ENCODE assay signal across 22 cellular contexts in the genomic region with DNA sequence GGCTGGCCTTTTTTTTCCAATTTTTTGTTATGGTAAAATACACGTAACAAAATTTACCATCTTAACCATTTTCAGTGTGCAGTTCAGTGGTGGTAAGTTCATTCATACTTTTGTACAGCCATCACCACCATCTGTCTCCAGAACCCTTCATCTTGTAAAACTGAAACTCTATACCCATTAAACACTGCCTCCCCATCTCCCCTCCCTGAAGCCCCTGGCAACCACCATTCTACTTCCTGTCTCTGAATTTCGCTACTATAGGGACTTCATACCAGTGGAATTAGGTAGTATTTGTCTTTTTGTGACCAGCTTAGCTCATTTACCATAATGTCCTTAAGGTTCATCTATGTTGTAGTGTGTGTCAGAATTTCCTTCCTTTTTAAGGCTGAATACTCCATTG. TPM values are rescaled to one million over a fixed set of nuclear protein-coding genes. Genes with fewer than 3 reads are reported as not detected.
DNase-seq lines count a peak whose midpoint lies in the region; ATAC-seq, FAIRE-seq and TF ChIP-seq lines count a peak whose summit lies in the region.
"Had no signal": no experiment of that assay in that cellular context is flagged by ENCODE, and none has a peak within 500 bp of the region (broad histone marks: within the 10 kb centered on the region; RNA-seq: fewer than 3 reads in every experiment).

No MANE protein-coding gene starts in this region.

- H3K4me1 ChIP-seq in astrocyte (ENCODE audit: insufficient read depth, low read length) (no peaks in the 10 kb centered on the region), SK-N-SH (ENCODE audit: control insufficient read depth in 1 of 2, insufficient read depth in 2 of 2, low read depth in 1 of 2, low read length in 1 of 2) (peaks cover 2 to 6% of the 10 kb centered on the region in 2 experiments; a peak in 2 of 4 replicates)
- H3K4me1 ChIP-seq: ascending aorta had no signal

- no peak for TF ChIP-seq RAD21 in SK-N-SH (IDR thresholded peaks at IDR 0.05; ENCODE audit: low read length)

- 80% methylated on average over 2 of the region's 2 CpGs for WGBS in SK-N-SH (ENCODE audit: low lambda C conversion rate)

- H3K4me1 Mint-ChIP-seq in activated CD8-positive, alpha-beta memory T cell treated with anti-CD3 and anti-CD28 coated beads, Interleukin-2, amount 10 ng/mL, durations not matched to agents 7 days and 5 days: peaks cover 32% of the 10 kb centered on the region
- peaks cover 11% of the 10 kb centered on the region for H3K4me1 Mint-ChIP-seq in astrocyte (ENCODE audit: low read depth, unreplicated experiment)
- H3K4me1 Mint-ChIP-seq in osteocyte (ENCODE audit: unreplicated experiment): peaks cover 11% of the 10 kb centered on the region

- CTCF ChIA-PET in activated CD8-positive, alpha-beta memory T cell treated with anti-CD3 and anti-CD28 coated beads, Interleukin-2, amount 10 ng/mL, durations not matched to agents 7 days and 5 days (lab: Charles Lee): no interaction called here
- CTCF ChIA-PET in SK-N-SH (lab: Yijun Ruan, JAX): no interaction called here

- TF ChIP-seq CTCF in astrocyte (IDR thresholded peaks at IDR 0.05; ENCODE audit: insufficient read depth, low read depth, low read length) (no peak), osteocyte (IDR thresholded peaks at IDR 0.05) (no peak), SK-N-SH (IDR thresholded peaks at IDR 0.05) (no peak)

- H3K36me3 ChIP-seq in astrocyte (ENCODE audit: insufficient read depth, low read length) (peaks cover 2% of the 10 kb centered on the region), SK-N-SH (replicated peaks in 1 of 2; ENCODE audit: control insufficient read depth in 1 of 2, insufficient read depth in 2 of 2, low read length in 1 of 2) (no peaks in the 10 kb centered on the region)
- H3K36me3 ChIP-seq: ascending aorta, gastrocnemius medialis had no signal

- no peaks in the 10 kb centered on the region for H3K27me3 Mint-ChIP-seq in activated CD8-positive, alpha-beta memory T cell treated with anti-CD3 and anti-CD28 coated beads, Interleukin-2, amount 10 ng/mL, durations not matched to agents 7 days and 5 days
- no peaks in the 10 kb centered on the region for H3K27me3 Mint-ChIP-seq in astrocyte (ENCODE audit: low read depth, unreplicated experiment)
- H3K27me3 Mint-ChIP-seq in osteocyte (ENCODE audit: unreplicated experiment): no peaks in the 10 kb centered on the region
- H3K27me3 Mint-ChIP-seq: stimulated activated memory B cell treated with anti-CD40 and anti-IgM and Interleukin-4, amounts not matched to agents 10 μg/mL and 1 μg/mL and 100 μg/mL, for 72 hours had no signal

- no peaks in the 10 kb centered on the region for H3F3A ChIP-seq in SK-N-SH (replicated peaks; ENCODE audit: insufficient read depth)

- no peak overlapping the region for H3K9ac ChIP-seq in astrocyte (ENCODE audit: low read length)
- no peak overlapping the region for H3K9ac ChIP-seq in SK-N-SH

- ATAC-seq in activated CD8-positive, alpha-beta memory T cell treated with anti-CD3 and anti-CD28 coated beads, Interleukin-2, amount 10 ng/mL, durations not matched to agents 7 days and 5 days: peak; percentile 72
- ATAC-seq: gastrocnemius medialis; Right ventricle myocardium inferior; stimulated activated memory B cell treated with anti-CD40 and anti-IgM and Interleukin-4, amounts not matched to agents 10 μg/mL and 1 μg/mL and 100 μg/mL, for 72 hours had no signal

- no peaks in the 10 kb centered on the region for H3K27me3 ChIP-seq in astrocyte (ENCODE audit: insufficient read depth, low read length)
- H3K27me3 ChIP-seq in SK-N-SH (ENCODE audit: insufficient read depth): no peaks in the 10 kb centered on the region
- H3K27me3 ChIP-seq: ascending aorta, gastrocnemius medialis had no signal

- peaks cover 15% of the 10 kb centered on the region for H4K20me1 ChIP-seq in astrocyte (ENCODE audit: insufficient read depth, low read length)
- no peaks in the 10 kb centered on the region for H4K20me1 ChIP-seq in SK-N-SH (ENCODE audit: insufficient read depth)

- H2AFZ ChIP-seq in astrocyte (ENCODE audit: low read depth, low read length) (no peak overlapping the region), SK-N-SH (ENCODE audit: low read depth) (no peak overlapping the region)

- no peak for TF ChIP-seq EP300 in SK-N-SH (IDR thresholded peaks at IDR 0.05; ENCODE audit: borderline replicate concordance in 1 of 2, low read depth in 1 of 2, low read length in 1 of 2)

- peaks cover 10% of the 10 kb centered on the region for H3K36me3 Mint-ChIP-seq in activated CD8-positive, alpha-beta memory T cell treated with anti-CD3 and anti-CD28 coated beads, Interleukin-2, amount 10 ng/mL, durations not matched to agents 7 days and 5 days
- peaks cover 9% of the 10 kb centered on the region for H3K36me3 Mint-ChIP-seq in astrocyte (ENCODE audit: low read depth, unreplicated experiment)
- peaks cover 2% of the 10 kb centered on the region for H3K36me3 Mint-ChIP-seq in osteocyte (ENCODE audit: unreplicated experiment)

- no peaks in the 10 kb centered on the region for H3K9me3 Mint-ChIP-seq in activated CD8-positive, alpha-beta memory T cell treated with anti-CD3 and anti-CD28 coated beads, Interleukin-2, amount 10 ng/mL, durations not matched to agents 7 days and 5 days (ENCODE audit: low read depth)
- H3K9me3 Mint-ChIP-seq in astrocyte (ENCODE audit: unreplicated experiment) (peaks cover 4% of the 10 kb centered on the region), osteocyte (ENCODE audit: unreplicated experiment) (no peaks in the 10 kb centered on the region)
- H3K9me3 Mint-ChIP-seq: stimulated activated memory B cell treated with anti-CD40 and anti-IgM and Interleukin-4, amounts not matched to agents 10 μg/mL and 1 μg/mL and 100 μg/mL, for 72 hours had no signal

- H3K4me3 Mint-ChIP-seq in activated CD8-positive, alpha-beta memory T cell treated with anti-CD3 and anti-CD28 coated beads, Interleukin-2, amount 10 ng/mL, durations not matched to agents 7 days and 5 days: no peak overlapping the region
- H3K4me3 Mint-ChIP-seq in astrocyte (ENCODE audit: unreplicated experiment) (no peak overlapping the region), osteocyte (ENCODE audit: unreplicated experiment) (no peak overlapping the region)
- H3K4me3 Mint-ChIP-seq: stimulated activated memory B cell treated with anti-CD40 and anti-IgM and Interleukin-4, amounts not matched to agents 10 μg/mL and 1 μg/mL and 100 μg/mL, for 72 hours had no signal

- H3K9me2 ChIP-seq in SK-N-SH: no peaks in the 10 kb centered on the region

- POLR2A ChIA-PET in SK-N-SH (lab: Yijun Ruan, JAX): no interaction called here

- H3K27ac ChIP-seq in astrocyte (ENCODE audit: low read depth, low read length) (no peak overlapping the region), SK-N-SH (ENCODE audit: low read depth in 2 of 2, low read length in 1 of 2) (peak overlapping the region in 1 of 2 experiments; percentile 1; a peak in 1 of 4 replicates)
- H3K27ac ChIP-seq: ascending aorta, gastrocnemius medialis had no signal

- H3K27ac Mint-ChIP-seq in activated CD8-positive, alpha-beta memory T cell treated with anti-CD3 and anti-CD28 coated beads, Interleukin-2, amount 10 ng/mL, durations not matched to agents 7 days and 5 days: peak overlapping the region; percentile 20
- no peak overlapping the region for H3K27ac Mint-ChIP-seq in astrocyte (ENCODE audit: unreplicated experiment)
- H3K27ac Mint-ChIP-seq in osteocyte (ENCODE audit: unreplicated experiment): peak overlapping the region; percentile 64
- H3K27ac Mint-ChIP-seq: stimulated activated memory B cell treated with anti-CD40 and anti-IgM and Interleukin-4, amounts not matched to agents 10 μg/mL and 1 μg/mL and 100 μg/mL, for 72 hours had no signal

- no peak for FAIRE-seq in astrocyte (lab: Jason Lieb, UNC)
- FAIRE-seq: islet of Langerhans had no signal

- DNase-seq in activated CD8-positive, alpha-beta memory T cell treated with anti-CD3 and anti-CD28 coated beads, Interleukin-2, amount 10 ng/mL, durations not matched to agents 7 days and 5 days: no peak
- no peak for DNase-seq in activated CD8-positive, alpha-beta memory T cell treated with anti-CD3 and anti-CD28 coated beads, Interleukin-2, amount 50 U/mL, for 4 hours
- peak; percentile 49 for DNase-seq in NCI-H2171 (lab: John Stamatoyannopoulos, UW)
- DNase-seq in astrocyte (ENCODE audit: low read depth): no peak
- DNase-seq in osteocyte (ENCODE audit: extremely low spot score, unreplicated experiment): no peak
- DNase-seq in AG08396 (ENCODE audit: low spot score): no peak
- DNase-seq in islet precursor cell: no peak
- no peak for DNase-seq in SK-N-SH
- DNase-seq: activated CD8-positive, alpha-beta memory T cell treated with anti-CD3 and anti-CD28 coated beads, Interleukin-2, amount 50 U/mL, for 48 hours; DMS53; effector memory CD4-positive, alpha-beta T cell; gastrocnemius medialis; NCI-H1105 treated with DMSO at 0.1 percent for 48 hours; NCI-H526 treated with DMSO at 0.1 percent for 48 hours; retina; stimulated activated CD4-positive, alpha-beta T cell treated with anti-CD3 and anti-CD28 coated beads, Interleukin-4, amount 100 ng/mL, for 1 hour had no signal

- H3K4me2 ChIP-seq in astrocyte (ENCODE audit: low read length) (peak overlapping the region; percentile 34), SK-N-SH (no peak overlapping the region)

- peaks cover 66% of the 10 kb centered on the region for H3K79me2 ChIP-seq in astrocyte (ENCODE audit: insufficient read depth, low read length)
- H3K79me2 ChIP-seq in SK-N-SH (ENCODE audit: insufficient read depth): peaks cover 72% of the 10 kb centered on the region

- no peaks in the 10 kb centered on the region for H3K9me3 ChIP-seq in astrocyte (ENCODE audit: insufficient read depth, low read depth, low read length)
- no peaks in the 10 kb centered on the region for H3K9me3 ChIP-seq in SK-N-SH
- H3K9me3 ChIP-seq: ascending aorta, gastrocnemius medialis had no signal

- no peak overlapping the region for H3K4me3 ChIP-seq in astrocyte (ENCODE audit: insufficient read depth, low read depth, low read length)
- no peak overlapping the region for H3K4me3 ChIP-seq in SK-N-SH (ENCODE audit: low read depth in 2 of 2, low read length in 1 of 2)
- H3K4me3 ChIP-seq: ascending aorta, gastrocnemius medialis had no signal

TF ChIP-seq in SK-N-SH, 30 proteins besides CTCF, POLR2A, EP300 and RAD21 (continues in another document):
- TF ChIP-seq RXRA (IDR thresholded peaks at IDR 0.05; ENCODE audit: borderline replicate concordance, low read depth) (no peak), FOSL2 (IDR thresholded peaks at IDR 0.05; ENCODE audit: borderline replicate concordance, low read depth) (no peak)

RNA-seq across cellular contexts. Expression of a gene that starts 8.7 kb away (rescaled TPM):
- 10 to 100 TPM; 22.0 to 31.3 TPM for total RNA-seq in activated CD8-positive, alpha-beta memory T cell treated with anti-CD3 and anti-CD28 coated beads, Interleukin-2, amount 10 ng/mL, durations not matched to agents 7 days and 5 days
- total RNA-seq in astrocyte (9.8 and 11.2 TPM in 2 replicates), osteocyte (12.2 and 14.2 TPM in 2 replicates)
- 17.8 and 21.7 TPM in 2 replicates for polyA plus RNA-seq in SK-N-SH (2012; rRNA removed)
- polyA plus RNA-seq in SK-N-SH (2012; cell fraction: cytosol; rRNA removed): 11.2 and 19.4 TPM in 2 replicates
- 18.7 and 20.5 TPM in 2 replicates for polyA plus RNA-seq in SK-N-SH (2012; cell fraction: nucleus; rRNA removed)

RNA-seq across cellular contexts. Expression of a gene that starts 57.7 kb away (rescaled TPM):
- total RNA-seq in activated CD8-positive, alpha-beta memory T cell treated with anti-CD3 and anti-CD28 coated beads, Interleukin-2, amount 10 ng/mL, durations not matched to agents 7 days and 5 days: not detected
- total RNA-seq in astrocyte: 0.55 and 1.1 TPM in 2 replicates
- total RNA-seq in osteocyte: not detected in 2 replicates
- not detected in 2 replicates for polyA plus RNA-seq in SK-N-SH (2012; rRNA removed)
- not detected in 2 replicates for polyA plus RNA-seq in SK-N-SH (2012; cell fraction: cytosol; rRNA removed)
- not detected in 2 replicates for polyA plus RNA-seq in SK-N-SH (2012; cell fraction: nucleus; rRNA removed)
- total RNA-seq: ascending aorta, gastrocnemius medialis, HT1080, Right ventricle myocardium inferior, urinary bladder had no signal
- polyA plus RNA-seq: urinary bladder had no signal
